ENCODE assay signal across 8 cellular contexts in genomic region chr17:70405492-70406220, GRCh38.
DNase-seq lines count a peak whose midpoint lies in the region; ATAC-seq and TF ChIP-seq lines count a peak whose summit lies in the region.

No MANE protein-coding gene starts in this region.

- DNase-seq in AG04450 (ENCODE audit: low read depth, low spot score): peak; percentile 72
- peak; percentile 60 for DNase-seq in NCI-H446 treated with DMSO at 0.1 percent for 48 hours (lab: John Stamatoyannopoulos, UW)
- DNase-seq in fibroblast of pulmonary artery (ENCODE audit: low read depth): peak; percentile 88
- no peak for DNase-seq in activated gamma-delta T cell treated with Interleukin-2 at 50 U/mL for 16 hours
- no peak for DNase-seq in activated CD4-positive, alpha-beta T cell treated with anti-CD3 and anti-CD28 coated beads, Interleukin-2, amount 10 ng/mL, durations not matched to agents 24 days and 14 days
- DNase-seq in NCI-H345 treated with DMSO at 0.1 percent for 48 hours (lab: John Stamatoyannopoulos, UW; ENCODE audit: unreplicated experiment): no peak

- no peaks in the 10 kb centered on the region for H3K27me3 Mint-ChIP-seq in activated CD4-positive, alpha-beta T cell treated with anti-CD3 and anti-CD28 coated beads, Interleukin-2, amount 10 ng/mL, durations not matched to agents 24 days and 14 days

- no peak overlapping the region for H3K27ac Mint-ChIP-seq in activated CD4-positive, alpha-beta T cell treated with anti-CD3 and anti-CD28 coated beads, Interleukin-2, amount 10 ng/mL, durations not matched to agents 24 days and 14 days

- no peak for TF ChIP-seq CTCF in AG04450 (IDR thresholded peaks at IDR 0.05; ENCODE audit: low read depth, low read length)
- no peak for TF ChIP-seq CTCF in fibroblast of pulmonary artery (IDR thresholded peaks at IDR 0.05; ENCODE audit: low read length, missing control alignments)

- no peak overlapping the region for H3K4me3 Mint-ChIP-seq in activated CD4-positive, alpha-beta T cell treated with anti-CD3 and anti-CD28 coated beads, Interleukin-2, amount 10 ng/mL, durations not matched to agents 24 days and 14 days

- CTCF ChIA-PET in AG04450 (lab: Charles Lee): interaction anchor here (0.9 to 1.2 kb wide), 2 partner anchors 147 to 880 kb away, joined by 3 read pairs; no protein-coding TSS in a partner anchor

- POLR2A ChIA-PET in AG04450 (lab: Yijun Ruan, JAX): no interaction called here

- intact Hi-C loops in activated CD4-positive, alpha-beta T cell treated with anti-CD3 and anti-CD28 coated beads, Interleukin-2, amount 10 ng/mL, durations not matched to agents 24 days and 14 days (cut with micrococcal nuclease): no loop called here

- H3K9me3 Mint-ChIP-seq in activated CD4-positive, alpha-beta T cell treated with anti-CD3 and anti-CD28 coated beads, Interleukin-2, amount 10 ng/mL, durations not matched to agents 24 days and 14 days: no peaks in the 10 kb centered on the region

- no peaks in the 10 kb centered on the region for H3K4me1 Mint-ChIP-seq in activated CD4-positive, alpha-beta T cell treated with anti-CD3 and anti-CD28 coated beads, Interleukin-2, amount 10 ng/mL, durations not matched to agents 24 days and 14 days

- no peaks in the 10 kb centered on the region for H3K9me3 ChIP-seq in AG04450 (ENCODE audit: control insufficient read depth, insufficient read depth, low read length)

- H3K36me3 Mint-ChIP-seq in activated CD4-positive, alpha-beta T cell treated with anti-CD3 and anti-CD28 coated beads, Interleukin-2, amount 10 ng/mL, durations not matched to agents 24 days and 14 days (ENCODE audit: low read depth): no peaks in the 10 kb centered on the region

- no peaks in the 10 kb centered on the region for H3K27me3 ChIP-seq in AG04450 (ENCODE audit: control insufficient read depth, insufficient read depth, low read length)

- H3K27ac ChIP-seq in AG04450 (ENCODE audit: low read depth, low read length): no peak overlapping the region

- ATAC-seq in GM21786 (IDR thresholded peaks at IDR 0.05; ENCODE audit: unreplicated experiment) (peak; percentile 71), HG03520 (IDR thresholded peaks at IDR 0.05; ENCODE audit: unreplicated experiment) (no peak)

- H3K4me3 ChIP-seq in AG04450 (ENCODE audit: low read depth, low read length) (no peak overlapping the region), fibroblast of pulmonary artery (replicated peaks; ENCODE audit: low read depth, low read length) (no peak overlapping the region)

Comparison
In these comparisons a context has a peak if more than half of its experiments do, and no peak if none do; other contexts are left out.
1. DNase-seq: peak in AG04450 (single experiment), NCI-H446 treated with DMSO at 0.1 percent for 48 hours (single experiment) and fibroblast of pulmonary artery (single experiment); none in activated gamma-delta T cell treated with Interleukin-2 at 50 U/mL for 16 hours (single experiment), activated CD4-positive, alpha-beta T cell treated with anti-CD3 and anti-CD28 coated beads, Interleukin-2, amount 10 ng/mL, durations not matched to agents 24 days and 14 days (single experiment) and NCI-H345 treated with DMSO at 0.1 percent for 48 hours (single experiment).